Comparison of ENCODE assay signal across 8 cellular contexts in genomic region chr2:232697807-232698110, GRCh38. TPM values are rescaled to one million over a fixed set of nuclear protein-coding genes. Genes with fewer than 3 reads are reported as not detected.
DNase-seq lines count a peak whose midpoint lies in the region; ATAC-seq lines count a peak whose summit lies in the region.

No MANE protein-coding gene starts in this region.

- no peaks in the 10 kb centered on the region for H3K36me3 ChIP-seq in duodenal mucosa (ENCODE audit: control insufficient read depth in 1 of 2, insufficient read depth in 2 of 2, low read length in 2 of 2)

- no peaks in the 10 kb centered on the region for H3K27me3 Mint-ChIP-seq in activated CD8-positive, alpha-beta memory T cell treated with anti-CD3 and anti-CD28 coated beads, Interleukin-2, amount 10 ng/mL, durations not matched to agents 7 days and 5 days
- H3K27me3 Mint-ChIP-seq in naive thymus-derived CD8-positive, alpha-beta T cell: no peaks in the 10 kb centered on the region

- H3K27ac Mint-ChIP-seq in activated CD8-positive, alpha-beta memory T cell treated with anti-CD3 and anti-CD28 coated beads, Interleukin-2, amount 10 ng/mL, durations not matched to agents 7 days and 5 days: peak overlapping the region; percentile 80
- H3K27ac Mint-ChIP-seq in naive thymus-derived CD8-positive, alpha-beta T cell: peak overlapping the region; percentile 87 to 96 (median 92)

- peak overlapping the region; percentile 85 to 87 for H3K9ac ChIP-seq in duodenal mucosa (ENCODE audit: low read depth in 1 of 2, low read length in 2 of 2)

- H3K36me3 Mint-ChIP-seq in activated CD8-positive, alpha-beta memory T cell treated with anti-CD3 and anti-CD28 coated beads, Interleukin-2, amount 10 ng/mL, durations not matched to agents 7 days and 5 days: peaks cover 29% of the 10 kb centered on the region
- H3K36me3 Mint-ChIP-seq in naive thymus-derived CD8-positive, alpha-beta T cell: peaks cover 0 to 12% (median 3%) of the 10 kb centered on the region in 3 donors

- no peak for ATAC-seq in activated CD8-positive, alpha-beta memory T cell treated with anti-CD3 and anti-CD28 coated beads, Interleukin-2, amount 10 ng/mL, durations not matched to agents 7 days and 5 days
- no peak for ATAC-seq in naive thymus-derived CD8-positive, alpha-beta T cell
- no peak for ATAC-seq in GM19397 (IDR thresholded peaks at IDR 0.05; ENCODE audit: unreplicated experiment)

- peak overlapping the region; percentile 99 for H3K4me3 Mint-ChIP-seq in activated CD8-positive, alpha-beta memory T cell treated with anti-CD3 and anti-CD28 coated beads, Interleukin-2, amount 10 ng/mL, durations not matched to agents 7 days and 5 days
- peak overlapping the region; percentile 88 to 96 (median 92) for H3K4me3 Mint-ChIP-seq in naive thymus-derived CD8-positive, alpha-beta T cell

- peak overlapping the region; percentile 93 for H3K27ac ChIP-seq in duodenal mucosa (ENCODE audit: low read depth, low read length)

- POLR2A ChIA-PET in naive thymus-derived CD8-positive, alpha-beta T cell (lab: Charles Lee): interaction anchor here (0.5 to 1.1 kb wide), 2 partner anchors 9 to 10 kb away, joined by 3 to 4 read pairs; no protein-coding TSS in a partner anchor

- no peaks in the 10 kb centered on the region for H3K9me3 ChIP-seq in duodenal mucosa (ENCODE audit: control insufficient read depth in 1 of 2, low read length in 2 of 2)

- H3K4me1 ChIP-seq in duodenal mucosa (ENCODE audit: control insufficient read depth in 1 of 2, insufficient read depth in 2 of 2, low read length in 2 of 2): peaks cover 23 to 26% of the 10 kb centered on the region in 2 donors

- H3K9me3 Mint-ChIP-seq in activated CD8-positive, alpha-beta memory T cell treated with anti-CD3 and anti-CD28 coated beads, Interleukin-2, amount 10 ng/mL, durations not matched to agents 7 days and 5 days (ENCODE audit: low read depth): no peaks in the 10 kb centered on the region
- peaks cover 0 to 14% (median 4%) of the 10 kb centered on the region in 9 donors for H3K9me3 Mint-ChIP-seq in naive thymus-derived CD8-positive, alpha-beta T cell

- H3K4me1 Mint-ChIP-seq in activated CD8-positive, alpha-beta memory T cell treated with anti-CD3 and anti-CD28 coated beads, Interleukin-2, amount 10 ng/mL, durations not matched to agents 7 days and 5 days: peaks cover 36% of the 10 kb centered on the region
- peaks cover 22 to 47% (median 37%) of the 10 kb centered on the region in 4 donors for H3K4me1 Mint-ChIP-seq in naive thymus-derived CD8-positive, alpha-beta T cell

- H3K27me3 ChIP-seq in duodenal mucosa (ENCODE audit: control insufficient read depth in 1 of 2, insufficient read depth in 2 of 2, low read length in 2 of 2): no peaks in the 10 kb centered on the region

- H3K4me3 ChIP-seq in duodenal mucosa (ENCODE audit: low read depth in 1 of 2, low read length in 2 of 2): peak overlapping the region; percentile 79 to 85

- CTCF ChIA-PET in activated CD8-positive, alpha-beta memory T cell treated with anti-CD3 and anti-CD28 coated beads, Interleukin-2, amount 10 ng/mL, durations not matched to agents 7 days and 5 days (lab: Charles Lee): no interaction called here

- DNase-seq in activated CD8-positive, alpha-beta memory T cell treated with anti-CD3 and anti-CD28 coated beads, Interleukin-2, amount 10 ng/mL, durations not matched to agents 7 days and 5 days: no peak
- no peak for DNase-seq in activated CD8-positive, alpha-beta memory T cell treated with anti-CD3 and anti-CD28 coated beads, Interleukin-2, amount 50 U/mL, for 48 hours
- DNase-seq in NCI-H526 treated with DMSO at 0.1 percent for 48 hours (lab: John Stamatoyannopoulos, UW) (peak; percentile 23), islet precursor cell (no peak)
- DNase-seq in naive thymus-derived CD8-positive, alpha-beta T cell: no peak
- no peak for DNase-seq in stimulated activated naive CD4-positive, alpha-beta T cell (lab: John Stamatoyannopoulos, UW)

RNA-seq across cellular contexts. Expression of gene GIGYF2, which starts 0.6 kb away (rescaled TPM):
- total RNA-seq in activated CD8-positive, alpha-beta memory T cell treated with anti-CD3 and anti-CD28 coated beads, Interleukin-2, amount 10 ng/mL, durations not matched to agents 7 days and 5 days: 10 to 100 TPM; 57.2 to 63.8 TPM
- 10 to 100 TPM; 83.3 to 86.5 TPM for total RNA-seq in naive thymus-derived CD8-positive, alpha-beta T cell
- polyA plus RNA-seq in naive thymus-derived CD8-positive, alpha-beta T cell: 10 to 100 TPM; 18.1 to 31.1 (median 24.3) TPM
